ENCODE assay signal across 2 cellular contexts in genomic region chr19:54558339-54558738, GRCh38.
TF ChIP-seq lines count a peak whose summit lies in the region.

No MANE protein-coding gene starts in this region.

TF ChIP-seq in SK-N-SH, 30 proteins besides CTCF, POLR2A, EP300 and RAD21 (continued from another document):
- TF ChIP-seq NRF1 (IDR thresholded peaks at IDR 0.05; ENCODE audit: low read depth, low read length), result no peak
- TF ChIP-seq REST (IDR thresholded peaks at IDR 0.05; ENCODE audit: low read depth, low read length), result peak; percentile 86
- no peak for TF ChIP-seq RXRA (IDR thresholded peaks at IDR 0.05; ENCODE audit: borderline replicate concordance, low read depth)
- TF ChIP-seq CHD2 (IDR thresholded peaks at IDR 0.05; ENCODE audit: low read length, partially characterized antibody), result no peak
- TF ChIP-seq POLR2AphosphoS5 (IDR thresholded peaks at IDR 0.05; ENCODE audit: low read depth, low read length), result no peak

TF ChIP-seq in SK-N-SH treated with all-trans-retinoic acid at 6 μM for 48 hours, 23 proteins besides CTCF, POLR2A, EP300 and RAD21 (continued from another document):
- no peak for TF ChIP-seq POU6F1 (CRISPR knock-in tag; IDR thresholded peaks at IDR 0.05; ENCODE audit: borderline replicate concordance, low read depth)
